ENCODE assay signal across 13 cellular contexts in genomic region chr5:151682751-151683331, GRCh38.
A peak's percentile ranks its signal among the peaks of the same experiment; 100 is the strongest.
DNase-seq lines count a peak whose midpoint lies in the region; ATAC-seq and TF ChIP-seq lines count a peak whose summit lies in the region.
"Had no signal": no experiment of that assay in that cellular context is flagged by ENCODE, and none has a peak within 500 bp of the region (broad histone marks: within the 10 kb centered on the region; RNA-seq: fewer than 3 reads in every experiment).

No MANE protein-coding gene starts in this region.

- H3K36me3 ChIP-seq in brain microvascular endothelial cell (replicated peaks) (peaks cover 77% of the 10 kb centered on the region), stomach smooth muscle (ENCODE audit: control insufficient read depth in 2 of 2, insufficient read depth in 2 of 2, low read length in 2 of 2) (no peaks in the 10 kb centered on the region)

- H3K9me3 ChIP-seq in stomach smooth muscle (ENCODE audit: control insufficient read depth in 2 of 2, low read length in 2 of 2): no peaks in the 10 kb centered on the region

- no peak for ATAC-seq in HG02870 (IDR thresholded peaks at IDR 0.05; ENCODE audit: unreplicated experiment)
- ATAC-seq: T-helper 17 cell had no signal

- DNase-seq in HCEC 1CT (peak; percentile 46), brain microvascular endothelial cell (no peak), iris pigment epithelial cell (ENCODE audit: low read depth) (peak; percentile 46), NCI-H187 treated with DMSO at 0.1 percent for 48 hours (lab: John Stamatoyannopoulos, UW) (no peak), NCI-H146 treated with DMSO at 0.1 percent for 48 hours (lab: John Stamatoyannopoulos, UW; ENCODE audit: unreplicated experiment) (no peak)
- DNase-seq in stimulated activated CD4-positive, alpha-beta T cell treated with anti-CD3 and anti-CD28 coated beads, Interleukin-4, amount 100 ng/mL, for 1 hour: no peak
- DNase-seq: activated naive CD4-positive, alpha-beta T cell treated with Interleukin-2 at 50 U/mL for 16 hours; immature natural killer cell; NCI-H1930; stimulated activated CD4-positive, alpha-beta T cell treated with anti-CD3 and anti-CD28 coated beads, Interleukin-4, amount 100 ng/mL, for 4 hours; T-helper 17 cell had no signal

- peak; percentile 29 for TF ChIP-seq CTCF in brain microvascular endothelial cell (IDR thresholded peaks at IDR 0.05; ENCODE audit: low read depth, low read length, missing control alignments)

- H3K27me3 ChIP-seq in brain microvascular endothelial cell (replicated peaks) (no peaks in the 10 kb centered on the region), stomach smooth muscle (ENCODE audit: control insufficient read depth in 1 of 2, insufficient read depth in 2 of 2, low read length in 2 of 2) (peaks cover 0 to 4% of the 10 kb centered on the region in 2 donors)

- in situ Hi-C loops in brain microvascular endothelial cell (cut with HindIII; ENCODE audit: low pct_ligation_motif_present, low sequenced_read_pairs): no loop called here

- H3K27ac ChIP-seq in brain microvascular endothelial cell: peak overlapping the region; percentile 88
- no peak overlapping the region for H3K27ac ChIP-seq in stomach smooth muscle (ENCODE audit: low read length)

- peak overlapping the region; percentile 100 for H3K4me3 ChIP-seq in brain microvascular endothelial cell (ENCODE audit: low read depth, low read length)
- peak overlapping the region; percentile 23 to 49 for H3K4me3 ChIP-seq in stomach smooth muscle (ENCODE audit: low read length in 2 of 2)

- no peak overlapping the region for H3K9ac ChIP-seq in stomach smooth muscle (ENCODE audit: low read length in 2 of 2)

- peaks cover 50% of the 10 kb centered on the region for H3K4me1 ChIP-seq in stomach smooth muscle (ENCODE audit: control insufficient read depth, insufficient read depth, low read length)

Comparison
In these comparisons a context has a peak if more than half of its experiments do, and no peak if none do; other contexts are left out.
1. DNase-seq: peak in HCEC 1CT (single experiment) and iris pigment epithelial cell (single experiment); none in brain microvascular endothelial cell (single experiment), NCI-H187 treated with DMSO at 0.1 percent for 48 hours (single experiment), NCI-H146 treated with DMSO at 0.1 percent for 48 hours (single experiment) and stimulated activated CD4-positive, alpha-beta T cell treated with anti-CD3 and anti-CD28 coated beads, Interleukin-4, amount 100 ng/mL, for 1 hour (single experiment).